8 cellular contexts compared by ENCODE assay signal in the genomic region with DNA sequence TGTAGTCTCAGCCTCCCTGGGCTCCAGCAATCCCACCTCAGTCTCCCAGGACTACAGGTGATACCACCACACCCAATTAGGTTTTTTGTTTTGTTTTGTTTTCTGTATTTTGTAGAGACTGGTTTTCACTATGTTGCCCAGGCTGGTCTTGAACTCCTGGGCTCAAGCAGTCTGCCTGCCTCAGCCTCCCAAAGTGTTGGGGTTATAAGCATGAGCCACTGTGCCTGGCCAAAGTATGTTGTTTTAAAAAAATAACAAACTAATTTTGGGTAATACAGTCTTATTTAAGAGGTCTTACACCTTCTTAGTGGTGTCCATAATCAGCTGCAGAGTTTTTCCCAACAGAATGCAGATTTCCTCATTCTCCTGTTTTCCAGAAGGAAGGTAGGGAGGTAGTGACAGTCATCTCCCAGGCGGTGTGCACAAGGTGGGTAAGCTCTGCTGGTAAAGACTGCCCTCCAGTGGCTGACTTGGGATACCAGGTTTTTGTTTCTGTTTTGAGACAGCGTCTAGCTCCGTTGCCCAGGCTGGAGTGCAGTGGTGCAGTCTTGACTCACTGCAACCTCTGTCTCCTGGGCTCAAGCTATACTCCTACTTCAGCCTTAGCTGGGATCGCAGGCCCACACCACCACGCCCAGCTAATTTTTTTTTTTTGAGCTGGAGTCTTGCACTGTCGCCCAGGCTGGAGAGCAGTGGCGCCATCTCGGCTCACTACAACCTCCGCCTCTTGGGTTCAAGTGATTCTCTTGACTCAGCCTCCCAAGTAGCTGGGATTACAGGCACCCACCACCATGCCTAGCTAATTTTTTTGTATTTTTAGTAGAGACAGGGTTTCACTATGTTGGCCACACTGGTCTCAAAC. TPM values are rescaled to one million over a fixed set of nuclear protein-coding genes. Genes with fewer than 3 reads are reported as not detected.
DNase-seq lines count a peak whose midpoint lies in the region; ATAC-seq and TF ChIP-seq lines count a peak whose summit lies in the region.

No MANE protein-coding gene starts in this region.

- H3K27ac Mint-ChIP-seq in CD8-positive, alpha-beta memory T cell, result peak overlapping the region in 5 of 8 donors; percentile 15 to 81 (median 40)
- H3K27ac Mint-ChIP-seq in osteocyte (ENCODE audit: unreplicated experiment), result no peak overlapping the region

- no peak overlapping the region for H3K4me3 Mint-ChIP-seq in CD8-positive, alpha-beta memory T cell
- no peak overlapping the region for H3K4me3 Mint-ChIP-seq in osteocyte (ENCODE audit: unreplicated experiment)

- TF ChIP-seq CTCF in gastroesophageal sphincter (IDR thresholded peaks at IDR 0.05) (peak; percentile 78 to 88 (median 80)), osteocyte (IDR thresholded peaks at IDR 0.05) (peak; percentile 83), tibial nerve (IDR thresholded peaks at IDR 0.05) (peak; percentile 71 to 82 (median 77))

- no peaks in the 10 kb centered on the region for H3K9me3 Mint-ChIP-seq in CD8-positive, alpha-beta memory T cell
- no peaks in the 10 kb centered on the region for H3K9me3 Mint-ChIP-seq in osteocyte (ENCODE audit: unreplicated experiment)

- 40 to 61% methylated on average over 5 to 9 of the region's 9 CpGs for WGBS in gastroesophageal sphincter (ENCODE audit: low coverage in 1 of 2), 2 donors
- 62 to 65% methylated on average over 9 of the region's 9 CpGs for WGBS in tibial nerve, 2 donors

- CTCF ChIA-PET in CD8-positive, alpha-beta memory T cell (lab: Charles Lee), result interaction anchor here (0.7 to 3.0 kb wide), 25 partner anchors 9 to 582 kb away, joined by 3 to 24 read pairs (median 4); a partner anchor contains a TSS

- peak; percentile 77 for ATAC-seq in GM21390 (IDR thresholded peaks at IDR 0.05; ENCODE audit: unreplicated experiment)
- ATAC-seq in gastroesophageal sphincter, result peak; percentile 91

- H3K4me1 ChIP-seq in CD8-positive, alpha-beta memory T cell (ENCODE audit: insufficient read depth, low read length), result no peaks in the 10 kb centered on the region
- peaks cover 0 to 6% (median 0%) of the 10 kb centered on the region in 3 donors for H3K4me1 ChIP-seq in gastroesophageal sphincter
- peaks cover 0 to 4% (median 0%) of the 10 kb centered on the region in 4 donors for H3K4me1 ChIP-seq in tibial nerve

- H3K27me3 Mint-ChIP-seq in CD8-positive, alpha-beta memory T cell, result no peaks in the 10 kb centered on the region
- H3K27me3 Mint-ChIP-seq in osteocyte (ENCODE audit: unreplicated experiment), result no peaks in the 10 kb centered on the region

- H3K4me1 Mint-ChIP-seq in CD8-positive, alpha-beta memory T cell, result peaks cover 9 to 15% (median 12%) of the 10 kb centered on the region in 3 donors
- peaks cover 3% of the 10 kb centered on the region for H3K4me1 Mint-ChIP-seq in osteocyte (ENCODE audit: unreplicated experiment)

- H3K36me3 Mint-ChIP-seq in CD8-positive, alpha-beta memory T cell, result peaks cover 3 to 50% (median 12%) of the 10 kb centered on the region in 3 donors
- H3K36me3 Mint-ChIP-seq in osteocyte (ENCODE audit: unreplicated experiment), result peaks cover 14% of the 10 kb centered on the region

- no peak overlapping the region for H3K27ac ChIP-seq in CD8-positive, alpha-beta memory T cell (ENCODE audit: low read depth, low read length)
- H3K27ac ChIP-seq in gastroesophageal sphincter (no peak overlapping the region), tibial nerve (no peak overlapping the region)

- TF ChIP-seq EP300 in gastroesophageal sphincter (IDR thresholded peaks at IDR 0.05) (no peak), tibial nerve (IDR thresholded peaks at IDR 0.05) (no peak)

- DNase-seq in CD8-positive, alpha-beta memory T cell, result peak; percentile 52 to 77 (median 57)
- peak; percentile 62 for DNase-seq in LoVo (ENCODE audit: low spot score)
- peak; percentile 4 for DNase-seq in SHP77 treated with DMSO at 0.1 percent for 48 hours (lab: John Stamatoyannopoulos, UW)
- DNase-seq in activated effector memory CD4-positive, alpha-beta T cell treated with Interleukin-2 at 50 U/mL for 16 hours, result peak; percentile 45
- no peak for DNase-seq in osteocyte (ENCODE audit: extremely low spot score, unreplicated experiment)
- DNase-seq in tibial nerve (ENCODE audit: low spot score in 2 of 2), result peak; percentile 46 to 76

- H3K36me3 ChIP-seq in CD8-positive, alpha-beta memory T cell (ENCODE audit: insufficient read depth, low read length), result peaks cover under 1% of the 10 kb centered on the region
- peaks cover 0 to 49% of the 10 kb centered on the region in 2 donors for H3K36me3 ChIP-seq in gastroesophageal sphincter
- H3K36me3 ChIP-seq in tibial nerve, result peaks cover 0 to 48% (median 0%) of the 10 kb centered on the region in 3 donors

- TF ChIP-seq POLR2A in gastroesophageal sphincter (IDR thresholded peaks at IDR 0.05), result no peak
- TF ChIP-seq POLR2A in tibial nerve (IDR thresholded peaks at IDR 0.05), result no peak

- H3K27me3 ChIP-seq in CD8-positive, alpha-beta memory T cell (ENCODE audit: insufficient read depth, low read length, poor library complexity, severe bottlenecking), result no peaks in the 10 kb centered on the region
- H3K27me3 ChIP-seq in gastroesophageal sphincter (no peaks in the 10 kb centered on the region), tibial nerve (no peaks in the 10 kb centered on the region)

- POLR2A ChIA-PET in CD8-positive, alpha-beta memory T cell (lab: Charles Lee), result no interaction called here

- no peaks in the 10 kb centered on the region for H3K9me3 ChIP-seq in CD8-positive, alpha-beta memory T cell (ENCODE audit: low read length)
- H3K9me3 ChIP-seq in gastroesophageal sphincter (no peaks in the 10 kb centered on the region), tibial nerve (no peaks in the 10 kb centered on the region)

- no peak overlapping the region for H3K4me3 ChIP-seq in CD8-positive, alpha-beta memory T cell (ENCODE audit: low read length)
- H3K4me3 ChIP-seq in gastroesophageal sphincter (no peak overlapping the region), tibial nerve (no peak overlapping the region)

RNA-seq across cellular contexts. Expression of a gene that starts 58.4 kb away (rescaled TPM):
- 1 to 10 TPM; 3.7 to 3.8 TPM for total RNA-seq in CD8-positive, alpha-beta memory T cell
- polyA plus RNA-seq in CD8-positive, alpha-beta memory T cell, result 3.6 TPM
- total RNA-seq in gastroesophageal sphincter (1 to 10 TPM in 2 of 4 donors, under 1 TPM in 2; 0.35 to 4.9 (median 2.4) TPM), osteocyte (4.2 and 4.6 TPM in 2 replicates), tibial nerve (10 to 100 TPM in 1 of 4 donors, 1 to 10 TPM in 2, under 1 TPM in 1; 0.42 to 21.6 (median 3.6) TPM)
